In the genomic region with DNA sequence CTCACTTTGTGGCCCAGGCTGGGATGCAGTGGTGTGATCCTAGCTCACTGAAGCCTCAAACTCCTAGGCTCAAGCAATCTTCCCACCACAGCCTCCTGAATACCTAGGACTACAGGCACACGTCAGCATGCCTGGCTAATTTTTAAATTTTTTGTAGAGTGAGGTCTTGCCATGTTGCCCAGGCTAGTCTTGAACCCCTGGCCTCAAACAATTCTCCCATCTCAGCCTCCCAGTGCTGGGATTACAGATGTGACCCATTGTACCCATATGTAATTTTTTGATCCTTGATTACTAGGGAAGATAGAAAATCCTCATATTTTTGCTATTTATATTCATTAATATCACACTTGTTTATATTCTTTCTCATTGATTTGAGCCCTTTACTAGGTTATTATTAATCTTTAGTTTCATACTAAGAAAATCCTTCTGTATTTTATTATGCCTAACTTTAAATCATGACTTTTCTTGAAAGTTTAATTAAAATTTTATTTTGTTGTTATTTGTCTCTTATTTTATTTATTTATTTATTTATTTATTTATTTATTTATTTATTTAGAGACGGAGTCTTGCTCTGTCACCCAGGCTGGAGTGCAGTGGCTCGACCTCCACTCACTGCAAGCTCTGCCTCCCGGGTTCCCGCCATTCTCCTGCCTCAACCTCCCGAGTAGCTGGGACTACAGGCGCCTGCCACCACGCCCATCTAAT, we compare ENCODE assay signal across 1 cellular context.
A peak's percentile ranks its signal among the peaks of the same experiment; 100 is the strongest.
TF ChIP-seq lines count a peak whose summit lies in the region.

No MANE protein-coding gene starts in this region.

TF ChIP-seq in HEK293, 187 proteins besides CTCF, POLR2A, EP300 and RAD21 (continued from another document and continues in another):
- TF ChIP-seq, protein P1, sequence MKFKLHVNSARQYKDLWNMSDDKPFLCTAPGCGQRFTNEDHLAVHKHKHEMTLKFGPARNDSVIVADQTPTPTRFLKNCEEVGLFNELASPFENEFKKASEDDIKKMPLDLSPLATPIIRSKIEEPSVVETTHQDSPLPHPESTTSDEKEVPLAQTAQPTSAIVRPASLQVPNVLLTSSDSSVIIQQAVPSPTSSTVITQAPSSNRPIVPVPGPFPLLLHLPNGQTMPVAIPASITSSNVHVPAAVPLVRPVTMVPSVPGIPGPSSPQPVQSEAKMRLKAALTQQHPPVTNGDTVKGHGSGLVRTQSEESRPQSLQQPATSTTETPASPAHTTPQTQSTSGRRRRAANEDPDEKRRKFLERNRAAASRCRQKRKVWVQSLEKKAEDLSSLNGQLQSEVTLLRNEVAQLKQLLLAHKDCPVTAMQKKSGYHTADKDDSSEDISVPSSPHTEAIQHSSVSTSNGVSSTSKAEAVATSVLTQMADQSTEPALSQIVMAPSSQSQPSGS (tag by site-specific recombination; IDR thresholded peaks at IDR 0.05; ENCODE audit: low read depth), result no peak
- TF ChIP-seq SP7 (tag by site-specific recombination; IDR thresholded peaks at IDR 0.05) (no peak), ZNF214 (tag by site-specific recombination; IDR thresholded peaks at IDR 0.05; ENCODE audit: borderline replicate concordance) (no peak), ZNF354C (tag by site-specific recombination; IDR thresholded peaks at IDR 0.05; ENCODE audit: borderline replicate concordance, low read depth) (no peak), ZBTB48 (tag by site-specific recombination; IDR thresholded peaks at IDR 0.05) (no peak), ZNF302 (tag by site-specific recombination; IDR thresholded peaks at IDR 0.05; ENCODE audit: low read depth) (0 out of 2 replicates have a peak, but pooled peaks have one; percentile 14), ZNF837 (tag by site-specific recombination; IDR thresholded peaks at IDR 0.05) (no peak), ZNF529 (tag by site-specific recombination; IDR thresholded peaks at IDR 0.05; ENCODE audit: insufficient replicate concordance) (peak; percentile 21), ZNF654 (tag by site-specific recombination; IDR thresholded peaks at IDR 0.05; ENCODE audit: low read depth) (peak; percentile 47), ZNF530 (tag by site-specific recombination; IDR thresholded peaks at IDR 0.05; ENCODE audit: low read depth) (no peak), ZNF555 (tag by site-specific recombination; conservative IDR thresholded peaks at IDR 0.05) (peak; percentile 92), ZNF544 (tag by site-specific recombination; IDR thresholded peaks at IDR 0.05) (no peak), ZNF558 (tag by site-specific recombination; IDR thresholded peaks at IDR 0.05) (peak; percentile 65; the same call in 1 of the 2 replicates), ZNF571 (tag by site-specific recombination; IDR thresholded peaks at IDR 0.05) (no peak), ZNF112 (tag by site-specific recombination; IDR thresholded peaks at IDR 0.05) (no peak), REPIN1 (tag by site-specific recombination; IDR thresholded peaks at IDR 0.05; ENCODE audit: low read depth) (no peak), ZNF423 (tag by site-specific recombination; IDR thresholded peaks at IDR 0.05) (no peak), WT1 (tag by site-specific recombination; IDR thresholded peaks at IDR 0.05) (no peak), RBAK (tag by site-specific recombination; IDR thresholded peaks at IDR 0.05) (0 out of 2 replicates have a peak, but pooled peaks have one; percentile 23), ZNF426 (tag by site-specific recombination; IDR thresholded peaks at IDR 0.05) (peak; percentile 98), ZNF433 (tag by site-specific recombination; IDR thresholded peaks at IDR 0.05; ENCODE audit: low read depth) (peak; percentile 85), ZNF585B (tag by site-specific recombination; IDR thresholded peaks at IDR 0.05) (no peak), ZNF138 (tag by site-specific recombination; IDR thresholded peaks at IDR 0.05; ENCODE audit: borderline replicate concordance) (0 out of 2 replicates have a peak, but pooled peaks have one; percentile 57), ZBTB7A (tag by site-specific recombination; IDR thresholded peaks at IDR 0.05; ENCODE audit: low read depth) (no peak), ZXDB (tag by site-specific recombination; IDR thresholded peaks at IDR 0.05) (peak; percentile 74), ZNF664 (tag by site-specific recombination; IDR thresholded peaks at IDR 0.05) (peak; percentile 78), ZNF501 (tag by site-specific recombination; IDR thresholded peaks at IDR 0.05) (peak; percentile 79), ZNF768 (tag by site-specific recombination; IDR thresholded peaks at IDR 0.05) (no peak), ZNF621 (tag by site-specific recombination; IDR thresholded peaks at IDR 0.05) (no peak), ZNF624 (tag by site-specific recombination; IDR thresholded peaks at IDR 0.05) (no peak), ZNF549 (tag by site-specific recombination; IDR thresholded peaks at IDR 0.05) (no peak), ZNF202 (tag by site-specific recombination; IDR thresholded peaks at IDR 0.05; ENCODE audit: borderline replicate concordance) (0 out of 2 replicates have a peak, but pooled peaks have one; percentile 59), ZNF623 (tag by site-specific recombination; IDR thresholded peaks at IDR 0.05) (peak; percentile 83), KLF1 (tag by site-specific recombination; IDR thresholded peaks at IDR 0.05) (no peak), ZNF404 (tag by site-specific recombination; IDR thresholded peaks at IDR 0.05) (0 out of 2 replicates have a peak, but pooled peaks have one; percentile 35), ZNF266 (tag by site-specific recombination; IDR thresholded peaks at IDR 0.05; ENCODE audit: low read depth) (peak; percentile 73; the same call in 1 of the 2 replicates), ZNF76 (tag by site-specific recombination; IDR thresholded peaks at IDR 0.05; ENCODE audit: borderline replicate concordance, low read depth) (no peak), ZNF16 (tag by site-specific recombination; IDR thresholded peaks at IDR 0.05; ENCODE audit: low read depth) (no peak)
- TF ChIP-seq, protein P2, sequence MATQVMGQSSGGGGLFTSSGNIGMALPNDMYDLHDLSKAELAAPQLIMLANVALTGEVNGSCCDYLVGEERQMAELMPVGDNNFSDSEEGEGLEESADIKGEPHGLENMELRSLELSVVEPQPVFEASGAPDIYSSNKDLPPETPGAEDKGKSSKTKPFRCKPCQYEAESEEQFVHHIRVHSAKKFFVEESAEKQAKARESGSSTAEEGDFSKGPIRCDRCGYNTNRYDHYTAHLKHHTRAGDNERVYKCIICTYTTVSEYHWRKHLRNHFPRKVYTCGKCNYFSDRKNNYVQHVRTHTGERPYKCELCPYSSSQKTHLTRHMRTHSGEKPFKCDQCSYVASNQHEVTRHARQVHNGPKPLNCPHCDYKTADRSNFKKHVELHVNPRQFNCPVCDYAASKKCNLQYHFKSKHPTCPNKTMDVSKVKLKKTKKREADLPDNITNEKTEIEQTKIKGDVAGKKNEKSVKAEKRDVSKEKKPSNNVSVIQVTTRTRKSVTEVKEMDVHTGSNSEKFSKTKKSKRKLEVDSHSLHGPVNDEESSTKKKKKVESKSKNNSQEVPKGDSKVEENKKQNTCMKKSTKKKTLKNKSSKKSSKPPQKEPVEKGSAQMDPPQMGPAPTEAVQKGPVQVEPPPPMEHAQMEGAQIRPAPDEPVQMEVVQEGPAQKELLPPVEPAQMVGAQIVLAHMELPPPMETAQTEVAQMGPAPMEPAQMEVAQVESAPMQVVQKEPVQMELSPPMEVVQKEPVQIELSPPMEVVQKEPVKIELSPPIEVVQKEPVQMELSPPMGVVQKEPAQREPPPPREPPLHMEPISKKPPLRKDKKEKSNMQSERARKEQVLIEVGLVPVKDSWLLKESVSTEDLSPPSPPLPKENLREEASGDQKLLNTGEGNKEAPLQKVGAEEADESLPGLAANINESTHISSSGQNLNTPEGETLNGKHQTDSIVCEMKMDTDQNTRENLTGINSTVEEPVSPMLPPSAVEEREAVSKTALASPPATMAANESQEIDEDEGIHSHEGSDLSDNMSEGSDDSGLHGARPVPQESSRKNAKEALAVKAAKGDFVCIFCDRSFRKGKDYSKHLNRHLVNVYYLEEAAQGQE (tag by site-specific recombination; IDR thresholded peaks at IDR 0.05), result peak; percentile 76
- TF ChIP-seq, protein P3, sequence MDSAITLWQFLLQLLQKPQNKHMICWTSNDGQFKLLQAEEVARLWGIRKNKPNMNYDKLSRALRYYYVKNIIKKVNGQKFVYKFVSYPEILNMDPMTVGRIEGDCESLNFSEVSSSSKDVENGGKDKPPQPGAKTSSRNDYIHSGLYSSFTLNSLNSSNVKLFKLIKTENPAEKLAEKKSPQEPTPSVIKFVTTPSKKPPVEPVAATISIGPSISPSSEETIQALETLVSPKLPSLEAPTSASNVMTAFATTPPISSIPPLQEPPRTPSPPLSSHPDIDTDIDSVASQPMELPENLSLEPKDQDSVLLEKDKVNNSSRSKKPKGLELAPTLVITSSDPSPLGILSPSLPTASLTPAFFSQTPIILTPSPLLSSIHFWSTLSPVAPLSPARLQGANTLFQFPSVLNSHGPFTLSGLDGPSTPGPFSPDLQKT (IDR thresholded peaks at IDR 0.05; ENCODE audit: borderline replicate concordance, low read depth, low read length), result no peak
- TF ChIP-seq, protein P4, sequence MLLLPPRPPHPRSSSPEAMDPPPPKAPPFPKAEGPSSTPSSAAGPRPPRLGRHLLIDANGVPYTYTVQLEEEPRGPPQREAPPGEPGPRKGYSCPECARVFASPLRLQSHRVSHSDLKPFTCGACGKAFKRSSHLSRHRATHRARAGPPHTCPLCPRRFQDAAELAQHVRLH (tag by site-specific recombination; IDR thresholded peaks at IDR 0.05), result 0 out of 2 replicates have a peak, but pooled peaks have one; percentile 25
- TF ChIP-seq, protein P5, sequence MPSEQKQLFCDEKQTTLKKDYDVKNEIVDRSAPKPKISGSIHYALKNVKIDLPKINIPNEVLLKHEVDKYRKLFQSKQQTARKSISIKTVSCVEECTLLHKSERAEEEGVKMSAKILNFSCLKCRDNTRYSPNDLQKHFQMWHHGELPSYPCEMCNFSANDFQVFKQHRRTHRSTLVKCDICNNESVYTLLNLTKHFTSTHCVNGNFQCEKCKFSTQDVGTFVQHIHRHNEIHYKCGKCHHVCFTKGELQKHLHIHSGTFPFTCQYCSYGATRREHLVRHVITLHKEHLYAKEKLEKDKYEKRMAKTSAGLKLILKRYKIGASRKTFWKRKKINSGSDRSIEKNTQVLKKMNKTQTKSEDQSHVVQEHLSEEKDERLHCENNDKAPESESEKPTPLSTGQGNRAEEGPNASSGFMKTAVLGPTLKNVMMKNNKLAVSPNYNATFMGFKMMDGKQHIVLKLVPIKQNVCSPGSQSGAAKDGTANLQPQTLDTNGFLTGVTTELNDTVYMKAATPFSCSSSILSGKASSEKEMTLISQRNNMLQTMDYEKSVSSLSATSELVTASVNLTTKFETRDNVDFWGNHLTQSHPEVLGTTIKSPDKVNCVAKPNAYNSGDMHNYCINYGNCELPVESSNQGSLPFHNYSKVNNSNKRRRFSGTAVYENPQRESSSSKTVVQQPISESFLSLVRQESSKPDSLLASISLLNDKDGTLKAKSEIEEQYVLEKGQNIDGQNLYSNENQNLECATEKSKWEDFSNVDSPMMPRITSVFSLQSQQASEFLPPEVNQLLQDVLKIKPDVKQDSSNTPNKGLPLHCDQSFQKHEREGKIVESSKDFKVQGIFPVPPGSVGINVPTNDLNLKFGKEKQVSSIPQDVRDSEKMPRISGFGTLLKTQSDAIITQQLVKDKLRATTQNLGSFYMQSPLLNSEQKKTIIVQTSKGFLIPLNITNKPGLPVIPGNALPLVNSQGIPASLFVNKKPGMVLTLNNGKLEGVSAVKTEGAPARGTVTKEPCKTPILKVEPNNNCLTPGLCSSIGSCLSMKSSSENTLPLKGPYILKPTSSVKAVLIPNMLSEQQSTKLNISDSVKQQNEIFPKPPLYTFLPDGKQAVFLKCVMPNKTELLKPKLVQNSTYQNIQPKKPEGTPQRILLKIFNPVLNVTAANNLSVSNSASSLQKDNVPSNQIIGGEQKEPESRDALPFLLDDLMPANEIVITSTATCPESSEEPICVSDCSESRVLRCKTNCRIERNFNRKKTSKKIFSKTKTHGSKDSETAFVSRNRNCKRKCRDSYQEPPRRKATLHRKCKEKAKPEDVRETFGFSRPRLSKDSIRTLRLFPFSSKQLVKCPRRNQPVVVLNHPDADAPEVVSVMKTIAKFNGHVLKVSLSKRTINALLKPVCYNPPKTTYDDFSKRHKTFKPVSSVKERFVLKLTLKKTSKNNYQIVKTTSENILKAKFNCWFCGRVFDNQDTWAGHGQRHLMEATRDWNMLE (tag by site-specific recombination; conservative IDR thresholded peaks at IDR 0.05; ENCODE audit: low read depth), result peak; percentile 87
- TF ChIP-seq, protein P6, sequence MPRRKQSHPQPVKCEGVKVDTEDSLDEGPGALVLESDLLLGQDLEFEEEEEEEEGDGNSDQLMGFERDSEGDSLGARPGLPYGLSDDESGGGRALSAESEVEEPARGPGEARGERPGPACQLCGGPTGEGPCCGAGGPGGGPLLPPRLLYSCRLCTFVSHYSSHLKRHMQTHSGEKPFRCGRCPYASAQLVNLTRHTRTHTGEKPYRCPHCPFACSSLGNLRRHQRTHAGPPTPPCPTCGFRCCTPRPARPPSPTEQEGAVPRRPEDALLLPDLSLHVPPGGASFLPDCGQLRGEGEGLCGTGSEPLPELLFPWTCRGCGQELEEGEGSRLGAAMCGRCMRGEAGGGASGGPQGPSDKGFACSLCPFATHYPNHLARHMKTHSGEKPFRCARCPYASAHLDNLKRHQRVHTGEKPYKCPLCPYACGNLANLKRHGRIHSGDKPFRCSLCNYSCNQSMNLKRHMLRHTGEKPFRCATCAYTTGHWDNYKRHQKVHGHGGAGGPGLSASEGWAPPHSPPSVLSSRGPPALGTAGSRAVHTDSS (tag by site-specific recombination; IDR thresholded peaks at IDR 0.05), result no peak
- TF ChIP-seq, protein P7, sequence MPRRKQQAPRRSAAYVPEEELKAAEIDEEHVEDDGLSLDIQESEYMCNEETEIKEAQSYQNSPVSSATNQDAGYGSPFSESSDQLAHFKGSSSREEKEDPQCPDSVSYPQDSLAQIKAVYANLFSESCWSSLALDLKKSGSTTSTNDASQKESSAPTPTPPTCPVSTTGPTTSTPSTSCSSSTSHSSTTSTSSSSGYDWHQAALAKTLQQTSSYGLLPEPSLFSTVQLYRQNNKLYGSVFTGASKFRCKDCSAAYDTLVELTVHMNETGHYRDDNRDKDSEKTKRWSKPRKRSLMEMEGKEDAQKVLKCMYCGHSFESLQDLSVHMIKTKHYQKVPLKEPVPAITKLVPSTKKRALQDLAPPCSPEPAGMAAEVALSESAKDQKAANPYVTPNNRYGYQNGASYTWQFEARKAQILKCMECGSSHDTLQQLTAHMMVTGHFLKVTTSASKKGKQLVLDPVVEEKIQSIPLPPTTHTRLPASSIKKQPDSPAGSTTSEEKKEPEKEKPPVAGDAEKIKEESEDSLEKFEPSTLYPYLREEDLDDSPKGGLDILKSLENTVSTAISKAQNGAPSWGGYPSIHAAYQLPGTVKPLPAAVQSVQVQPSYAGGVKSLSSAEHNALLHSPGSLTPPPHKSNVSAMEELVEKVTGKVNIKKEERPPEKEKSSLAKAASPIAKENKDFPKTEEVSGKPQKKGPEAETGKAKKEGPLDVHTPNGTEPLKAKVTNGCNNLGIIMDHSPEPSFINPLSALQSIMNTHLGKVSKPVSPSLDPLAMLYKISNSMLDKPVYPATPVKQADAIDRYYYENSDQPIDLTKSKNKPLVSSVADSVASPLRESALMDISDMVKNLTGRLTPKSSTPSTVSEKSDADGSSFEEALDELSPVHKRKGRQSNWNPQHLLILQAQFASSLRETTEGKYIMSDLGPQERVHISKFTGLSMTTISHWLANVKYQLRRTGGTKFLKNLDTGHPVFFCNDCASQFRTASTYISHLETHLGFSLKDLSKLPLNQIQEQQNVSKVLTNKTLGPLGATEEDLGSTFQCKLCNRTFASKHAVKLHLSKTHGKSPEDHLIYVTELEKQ (tag by site-specific recombination; IDR thresholded peaks at IDR 0.05; ENCODE audit: borderline replicate concordance), result no peak
